ENCODE assay signal across 22 cellular contexts in the genomic region with DNA sequence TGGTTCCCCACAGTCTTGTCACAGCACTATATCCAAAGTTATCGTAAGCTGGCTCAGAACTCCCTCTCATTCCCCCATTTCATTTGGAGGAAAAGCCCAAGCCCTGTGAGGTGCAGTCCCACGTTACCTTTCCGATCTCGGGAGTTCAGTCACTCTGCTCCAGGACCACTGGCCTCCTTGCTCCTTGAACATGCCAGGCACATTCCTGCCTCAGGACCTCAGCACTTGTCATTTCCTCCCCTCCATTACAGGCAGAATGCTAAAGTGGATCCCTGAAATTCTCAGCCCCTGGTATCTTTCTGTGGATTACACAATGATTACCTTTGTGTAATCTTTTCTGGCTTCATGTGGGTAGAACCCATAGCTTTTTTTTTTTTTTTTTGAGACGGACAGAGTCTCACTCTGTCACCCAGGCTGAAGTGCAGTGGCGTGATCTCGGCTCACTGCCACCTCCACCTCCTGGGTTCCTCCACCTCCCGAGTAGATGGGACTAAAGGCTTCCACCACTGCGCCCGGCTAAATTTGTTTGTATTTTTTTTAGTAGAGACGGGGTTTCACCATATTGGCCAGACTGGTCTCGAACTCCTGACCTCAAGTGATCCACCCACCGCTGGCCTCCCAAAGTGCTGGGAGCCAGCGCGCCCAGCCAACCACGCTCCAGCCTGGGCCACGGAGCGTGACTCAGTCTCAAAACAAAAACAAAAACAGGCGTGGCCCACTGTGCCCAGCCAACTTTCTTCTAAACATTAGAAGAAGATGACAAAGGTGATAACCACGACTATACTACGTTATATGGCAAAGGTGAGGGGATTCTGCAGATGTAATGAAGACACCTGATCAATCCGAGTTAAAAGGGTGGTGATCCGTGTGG. TPM values are rescaled to one million over a fixed set of nuclear protein-coding genes. Genes with fewer than 3 reads are reported as not detected.
DNase-seq lines count a peak whose midpoint lies in the region; TF ChIP-seq lines count a peak whose summit lies in the region.
"Had no signal": no experiment of that assay in that cellular context is flagged by ENCODE, and none has a peak within 500 bp of the region (broad histone marks: within the 10 kb centered on the region; RNA-seq: fewer than 3 reads in every experiment).

No MANE protein-coding gene starts in this region.

- H3K36me3 ChIP-seq in BLaER1 (no peaks in the 10 kb centered on the region), GM23248 (ENCODE audit: low read depth) (no peaks in the 10 kb centered on the region), adipocyte (ENCODE audit: control insufficient read depth, insufficient read depth, low read length, severe bottlenecking) (no peaks in the 10 kb centered on the region), mesendoderm (ENCODE audit: control insufficient read depth, insufficient read depth, low read length) (no peaks in the 10 kb centered on the region)
- H3K36me3 ChIP-seq: Peyer's patch, upper lobe of left lung had no signal

- no peaks in the 10 kb centered on the region for H4K20me1 ChIP-seq in BLaER1
- H4K20me1 ChIP-seq in GM23248 (ENCODE audit: insufficient read depth) = no peaks in the 10 kb centered on the region

- no peak overlapping the region for H4K8ac ChIP-seq in mesendoderm (ENCODE audit: low read depth, low read length)

- no peak overlapping the region for H3K18ac ChIP-seq in mesendoderm (ENCODE audit: low read length)

- POLR2A ChIA-PET in RWPE1 (lab: Yijun Ruan, JAX; ENCODE audit: low non-redundant PET) = no interaction called here

- no peak overlapping the region for H2BK120ac ChIP-seq in mesendoderm (ENCODE audit: low read depth, low read length)

- H3F3A ChIP-seq in GM23248 (ENCODE audit: insufficient read depth) = peaks cover 26% of the 10 kb centered on the region

- H3K9me2 ChIP-seq in GM23248 (ENCODE audit: insufficient read depth) = no peaks in the 10 kb centered on the region

- H2BK5ac ChIP-seq in mesendoderm (ENCODE audit: low read length) = no peak overlapping the region

- peaks cover 18% of the 10 kb centered on the region for H3K4me1 ChIP-seq in BLaER1
- H3K4me1 ChIP-seq in GM23248 (ENCODE audit: insufficient read depth) = peaks cover 23% of the 10 kb centered on the region
- H3K4me1 ChIP-seq in adipocyte (ENCODE audit: control insufficient read depth, insufficient read depth, low read length) = peaks cover 46% of the 10 kb centered on the region
- H3K4me1 ChIP-seq in mesendoderm (ENCODE audit: control insufficient read depth, low read depth, low read length) = no peaks in the 10 kb centered on the region

- no peaks in the 10 kb centered on the region for H3K79me1 ChIP-seq in mesendoderm (ENCODE audit: low read length)

- H3K79me2 ChIP-seq in GM23248 (ENCODE audit: insufficient read depth) (no peaks in the 10 kb centered on the region), mesendoderm (ENCODE audit: control insufficient read depth, insufficient read depth, low read length) (no peaks in the 10 kb centered on the region)

- H3K23ac ChIP-seq in mesendoderm (ENCODE audit: low read length) = no peak overlapping the region

- 27 to 30% methylated on average over 22 to 23 of the region's 23 CpGs for WGBS in GM23248 (ENCODE audit: low coverage in 1 of 2, low lambda C conversion rate in 2 of 2, missing lambda C conversion rate in 2 of 2), 2 experiments
- no CpG with 5 or more reads among the region's 23 CpGs for WGBS in mesendoderm (ENCODE audit: extremely low coverage, insufficient coverage, low lambda C conversion rate)

- no peak overlapping the region for H3K4me3 ChIP-seq in BLaER1
- H3K4me3 ChIP-seq in GM23248 = no peak overlapping the region
- peak overlapping the region; percentile 35 for H3K4me3 ChIP-seq in adipocyte (ENCODE audit: low read length)
- H3K4me3 ChIP-seq in mesendoderm (ENCODE audit: low read length) = no peak overlapping the region
- H3K4me3 ChIP-seq: GM23338, Peyer's patch, upper lobe of left lung had no signal

- peak overlapping the region; percentile 40; the same call in 1 of the 2 replicates for H2AFZ ChIP-seq in GM23248
- H2AFZ ChIP-seq: GM23338 had no signal

- H3K4ac ChIP-seq in mesendoderm (ENCODE audit: low read depth, low read length) = no peak overlapping the region

- peak; percentile 82 for DNase-seq in GM23248
- DNase-seq in adipocyte (ENCODE audit: low read depth) = no peak
- peak; percentile 26 for DNase-seq in mesendoderm
- no peak for DNase-seq in CD1c-positive myeloid dendritic cell (ENCODE audit: extremely low spot score)
- no peak for DNase-seq in activated CD4-positive, alpha-beta T cell treated with anti-CD3 and anti-CD28 coated beads for 48 hours
- no peak for DNase-seq in RWPE1 (ENCODE audit: low spot score)
- no peak for DNase-seq in NCI-H2081 (lab: John Stamatoyannopoulos, UW)
- DNase-seq: activated CD4-positive, alpha-beta T cell treated with anti-CD3 and anti-CD28 coated beads, Interleukin-2, amount 50 U/mL, for 48 hours; activated T-cell treated with anti-CD3 and anti-CD28 coated beads, Interleukin-2, amount 50 U/mL, for 4 hours; CD4-positive, CD25-positive, alpha-beta regulatory T cell; erythroblast; glutamatergic neuron; NCI-H1105; NCI-H2171 treated with DMSO at 0.1 percent for 48 hours; Peyer's patch; stimulated activated naive CD4-positive, alpha-beta T cell; upper lobe of left lung had no signal

- H2AK5ac ChIP-seq in mesendoderm (ENCODE audit: low read length) = no peak overlapping the region

- H3K56ac ChIP-seq in mesendoderm (ENCODE audit: low read length) = no peak overlapping the region

- CTCF ChIA-PET in RWPE1 (lab: Yijun Ruan, JAX) = interaction anchor here (0.6 to 0.7 kb wide), 2 partner anchors 47 to 153 kb away, joined by 3 read pairs; no protein-coding TSS in a partner anchor

- H3K9ac ChIP-seq in BLaER1 (0 out of 2 replicates have a peak overlapping the region, but pooled peaks have one; percentile 35), GM23248 (no peak overlapping the region), adipocyte (ENCODE audit: low read length) (peak overlapping the region; percentile 6), mesendoderm (ENCODE audit: low read length) (no peak overlapping the region)

- no peak overlapping the region for H4K5ac ChIP-seq in mesendoderm (ENCODE audit: low read length)

- H3K4me2 ChIP-seq in BLaER1 (peak overlapping the region; percentile 51), GM23248 (ENCODE audit: unreplicated experiment) (peak overlapping the region; percentile 30), mesendoderm (ENCODE audit: low read length) (no peak overlapping the region)
- H3K4me2 ChIP-seq: GM23338 had no signal

- in situ Hi-C loops in GM23248 (cut with MboI) = no loop called here

- no peak overlapping the region for H2BK15ac ChIP-seq in mesendoderm (replicated peaks; ENCODE audit: low read depth)

- H3K9me3 ChIP-seq in BLaER1 (no peaks in the 10 kb centered on the region), GM23248 (ENCODE audit: low read depth) (no peaks in the 10 kb centered on the region), adipocyte (ENCODE audit: control insufficient read depth, low read length) (no peaks in the 10 kb centered on the region)
- H3K9me3 ChIP-seq: Peyer's patch, upper lobe of left lung had no signal

- TF ChIP-seq CTCF in RWPE1 (conservative IDR thresholded peaks at IDR 0.05; ENCODE audit: low read depth) = no peak

- H3K27me3 ChIP-seq in BLaER1 (peaks cover 20% of the 10 kb centered on the region), GM23248 (replicated peaks; ENCODE audit: insufficient read depth) (no peaks in the 10 kb centered on the region), adipocyte (replicated peaks; ENCODE audit: control insufficient read depth, insufficient read depth, low read length) (peaks cover 8% of the 10 kb centered on the region), mesendoderm (ENCODE audit: insufficient read depth, low read length, poor library complexity) (peaks cover 1% of the 10 kb centered on the region)

- H3K27ac ChIP-seq in BLaER1 (0 out of 2 replicates have a peak overlapping the region, but pooled peaks have one; percentile 9), GM23248 (peak overlapping the region; percentile 83), mesendoderm (ENCODE audit: low read depth, low read length) (no peak overlapping the region), RWPE1 (no peak overlapping the region)
- H3K27ac ChIP-seq: HL-60, Peyer's patch, upper lobe of left lung had no signal

RNA-seq across cellular contexts. Expression of a gene that starts 4.0 kb away (rescaled TPM):
- total RNA-seq in GM23248 (2014; rRNA removed; shearing (Covaris generic)) = not detected in 2 replicates
- 0.40 and 0.70 TPM in 2 replicates for polyA plus RNA-seq in GM23248 (2016; fragmentation: Nextera tagmentation; extraction: Ambion mirVana)
- polyA plus RNA-seq in mesendoderm (2013, experiment 1 of 2) = 0.14 TPM
- 0.25 TPM for polyA plus RNA-seq in mesendoderm (2013, experiment 2 of 2)
- total RNA-seq: CD4-positive, CD25-positive, alpha-beta regulatory T cell; dermis microvascular lymphatic vessel endothelial cell; GM23338; pulmonary artery endothelial cell had no signal

RNA-seq across cellular contexts. Expression of a gene that starts 17.1 kb away (rescaled TPM):
- total RNA-seq in GM23248 (2014; rRNA removed; shearing (Covaris generic)) = not detected in 2 replicates
- not detected in 2 replicates for polyA plus RNA-seq in GM23248 (2016; fragmentation: Nextera tagmentation; extraction: Ambion mirVana)
- polyA plus RNA-seq in mesendoderm (2013, experiment 1 of 2) = 0.07 TPM
- 0.13 TPM for polyA plus RNA-seq in mesendoderm (2013, experiment 2 of 2)
- total RNA-seq: activated T-cell treated with anti-CD3 and anti-CD28 coated beads, Interleukin-2, amount 50 U/mL, for 4 hours; dermis microvascular lymphatic vessel endothelial cell; GM23338; pulmonary artery endothelial cell; upper lobe of left lung had no signal
- polyA plus RNA-seq: CD4-positive, CD25-positive, alpha-beta regulatory T cell had no signal

RNA-seq across cellular contexts. Expression of a gene that starts 21.5 kb away (rescaled TPM):
- total RNA-seq in GM23248 (2014; rRNA removed; shearing (Covaris generic)) = 24.2 and 48.2 TPM in 2 replicates
- 44.5 and 48.2 TPM in 2 replicates for polyA plus RNA-seq in GM23248 (2016; fragmentation: Nextera tagmentation; extraction: Ambion mirVana)
- 66.1 TPM for polyA plus RNA-seq in mesendoderm (2013, experiment 1 of 2)
- polyA plus RNA-seq in mesendoderm (2013, experiment 2 of 2) = 66.6 TPM

RNA-seq across cellular contexts. Expression of a gene that starts 24.0 kb away (rescaled TPM):
- not detected in 2 replicates for total RNA-seq in GM23248 (2014; rRNA removed; shearing (Covaris generic))
- not detected in 2 replicates for polyA plus RNA-seq in GM23248 (2016; fragmentation: Nextera tagmentation; extraction: Ambion mirVana)
- polyA plus RNA-seq in mesendoderm (2013, experiment 1 of 2) = 0.20 TPM
- not detected for polyA plus RNA-seq in mesendoderm (2013, experiment 2 of 2)
- total RNA-seq: dermis microvascular lymphatic vessel endothelial cell, GM23338, Peyer's patch, pulmonary artery endothelial cell had no signal
- polyA plus RNA-seq: CD4-positive, CD25-positive, alpha-beta regulatory T cell; GM23338 had no signal

Comparison
In these comparisons a context has a peak if more than half of its experiments do, and no peak if none do; other contexts are left out.
1. H3K27ac ChIP-seq: peak in BLaER1 (single experiment) and GM23248 (single experiment); none in mesendoderm (single experiment) and RWPE1 (single experiment).
2. H3K9ac ChIP-seq: peak in BLaER1 (single experiment) and adipocyte (single experiment); none in GM23248 (single experiment) and mesendoderm (single experiment).
3. DNase-seq: peak in GM23248 (single experiment) and mesendoderm (single experiment); none in adipocyte (single experiment), CD1c-positive myeloid dendritic cell (single experiment), activated CD4-positive, alpha-beta T cell treated with anti-CD3 and anti-CD28 coated beads for 48 hours (single experiment), RWPE1 (single experiment) and NCI-H2081 (0 of 2).